ENCODE assay signal across 1 cellular context in the genomic region with DNA sequence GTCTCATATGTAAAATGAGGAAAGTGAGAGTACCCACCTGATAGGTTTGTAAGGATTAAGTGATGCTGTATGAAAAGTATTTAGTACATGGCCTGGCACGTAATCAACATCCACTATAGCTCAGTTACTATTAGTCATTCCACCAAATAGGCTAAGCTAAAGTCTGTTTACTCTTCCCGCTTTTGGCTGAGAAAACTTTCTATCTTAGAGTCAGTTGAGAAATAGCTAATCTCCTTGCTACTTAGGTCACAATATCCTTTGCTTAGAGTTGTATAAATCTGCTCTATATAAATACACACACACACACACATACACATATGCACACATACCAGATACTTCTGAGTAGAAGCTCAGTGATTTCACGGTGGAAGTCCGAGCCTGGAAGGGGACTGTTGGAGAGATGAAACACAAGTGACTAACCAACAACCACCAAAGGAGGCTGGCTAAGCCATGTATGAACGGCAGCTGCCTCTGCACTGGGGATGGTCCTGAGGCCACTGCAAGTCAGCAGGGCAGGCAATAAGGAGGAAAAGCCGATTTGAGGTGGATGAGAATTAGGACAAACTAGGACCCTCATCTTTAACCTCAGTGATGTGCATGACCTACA.
TF ChIP-seq lines count a peak whose summit lies in the region.

No MANE protein-coding gene starts in this region.

TF ChIP-seq in SK-N-SH, 30 proteins besides CTCF, POLR2A, EP300 and RAD21:
- no peak for TF ChIP-seq MEF2A (IDR thresholded peaks at IDR 0.05; ENCODE audit: borderline replicate concordance, low read depth)
- TF ChIP-seq, protein P1, sequence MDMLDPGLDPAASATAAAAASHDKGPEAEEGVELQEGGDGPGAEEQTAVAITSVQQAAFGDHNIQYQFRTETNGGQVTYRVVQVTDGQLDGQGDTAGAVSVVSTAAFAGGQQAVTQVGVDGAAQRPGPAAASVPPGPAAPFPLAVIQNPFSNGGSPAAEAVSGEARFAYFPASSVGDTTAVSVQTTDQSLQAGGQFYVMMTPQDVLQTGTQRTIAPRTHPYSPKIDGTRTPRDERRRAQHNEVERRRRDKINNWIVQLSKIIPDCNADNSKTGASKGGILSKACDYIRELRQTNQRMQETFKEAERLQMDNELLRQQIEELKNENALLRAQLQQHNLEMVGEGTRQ (IDR thresholded peaks at IDR 0.05; ENCODE audit: borderline replicate concordance, low read depth, low read length) = no peak
- no peak for TF ChIP-seq TCF12 (IDR thresholded peaks at IDR 0.05)
- TF ChIP-seq, protein P2, sequence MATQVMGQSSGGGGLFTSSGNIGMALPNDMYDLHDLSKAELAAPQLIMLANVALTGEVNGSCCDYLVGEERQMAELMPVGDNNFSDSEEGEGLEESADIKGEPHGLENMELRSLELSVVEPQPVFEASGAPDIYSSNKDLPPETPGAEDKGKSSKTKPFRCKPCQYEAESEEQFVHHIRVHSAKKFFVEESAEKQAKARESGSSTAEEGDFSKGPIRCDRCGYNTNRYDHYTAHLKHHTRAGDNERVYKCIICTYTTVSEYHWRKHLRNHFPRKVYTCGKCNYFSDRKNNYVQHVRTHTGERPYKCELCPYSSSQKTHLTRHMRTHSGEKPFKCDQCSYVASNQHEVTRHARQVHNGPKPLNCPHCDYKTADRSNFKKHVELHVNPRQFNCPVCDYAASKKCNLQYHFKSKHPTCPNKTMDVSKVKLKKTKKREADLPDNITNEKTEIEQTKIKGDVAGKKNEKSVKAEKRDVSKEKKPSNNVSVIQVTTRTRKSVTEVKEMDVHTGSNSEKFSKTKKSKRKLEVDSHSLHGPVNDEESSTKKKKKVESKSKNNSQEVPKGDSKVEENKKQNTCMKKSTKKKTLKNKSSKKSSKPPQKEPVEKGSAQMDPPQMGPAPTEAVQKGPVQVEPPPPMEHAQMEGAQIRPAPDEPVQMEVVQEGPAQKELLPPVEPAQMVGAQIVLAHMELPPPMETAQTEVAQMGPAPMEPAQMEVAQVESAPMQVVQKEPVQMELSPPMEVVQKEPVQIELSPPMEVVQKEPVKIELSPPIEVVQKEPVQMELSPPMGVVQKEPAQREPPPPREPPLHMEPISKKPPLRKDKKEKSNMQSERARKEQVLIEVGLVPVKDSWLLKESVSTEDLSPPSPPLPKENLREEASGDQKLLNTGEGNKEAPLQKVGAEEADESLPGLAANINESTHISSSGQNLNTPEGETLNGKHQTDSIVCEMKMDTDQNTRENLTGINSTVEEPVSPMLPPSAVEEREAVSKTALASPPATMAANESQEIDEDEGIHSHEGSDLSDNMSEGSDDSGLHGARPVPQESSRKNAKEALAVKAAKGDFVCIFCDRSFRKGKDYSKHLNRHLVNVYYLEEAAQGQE (IDR thresholded peaks at IDR 0.05; ENCODE audit: low read depth, low read length) = no peak
- TF ChIP-seq RXRA (IDR thresholded peaks at IDR 0.05; ENCODE audit: borderline replicate concordance, low read depth) = no peak
- no peak for TF ChIP-seq GATA2 (CRISPR knock-in tag; IDR thresholded peaks at IDR 0.05)
- TF ChIP-seq NFIC (IDR thresholded peaks at IDR 0.05; ENCODE audit: borderline replicate concordance) = no peak
- no peak for TF ChIP-seq YY1 (IDR thresholded peaks at IDR 0.05; ENCODE audit: low read depth)
- no peak for TF ChIP-seq GABPA (IDR thresholded peaks at IDR 0.05; ENCODE audit: low read depth)
- TF ChIP-seq JUND (IDR thresholded peaks at IDR 0.05) = no peak
- no peak for TF ChIP-seq ZBTB33 (IDR thresholded peaks at IDR 0.05; ENCODE audit: borderline replicate concordance, low read depth)
- no peak for TF ChIP-seq TAF1 (IDR thresholded peaks at IDR 0.05; ENCODE audit: borderline replicate concordance, low read depth, low read length)
- TF ChIP-seq, protein P3, sequence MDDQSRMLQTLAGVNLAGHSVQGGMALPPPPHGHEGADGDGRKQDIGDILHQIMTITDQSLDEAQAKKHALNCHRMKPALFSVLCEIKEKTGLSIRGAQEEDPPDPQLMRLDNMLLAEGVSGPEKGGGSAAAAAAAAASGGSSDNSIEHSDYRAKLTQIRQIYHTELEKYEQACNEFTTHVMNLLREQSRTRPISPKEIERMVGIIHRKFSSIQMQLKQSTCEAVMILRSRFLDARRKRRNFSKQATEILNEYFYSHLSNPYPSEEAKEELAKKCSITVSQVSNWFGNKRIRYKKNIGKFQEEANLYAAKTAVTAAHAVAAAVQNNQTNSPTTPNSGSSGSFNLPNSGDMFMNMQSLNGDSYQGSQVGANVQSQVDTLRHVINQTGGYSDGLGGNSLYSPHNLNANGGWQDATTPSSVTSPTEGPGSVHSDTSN (IDR thresholded peaks at IDR 0.05) = no peak
- no peak for TF ChIP-seq TEAD4 (IDR thresholded peaks at IDR 0.05; ENCODE audit: borderline replicate concordance, insufficient read depth)
- no peak for TF ChIP-seq NRF1 (IDR thresholded peaks at IDR 0.05; ENCODE audit: low read depth, low read length)
- TF ChIP-seq, protein P4, sequence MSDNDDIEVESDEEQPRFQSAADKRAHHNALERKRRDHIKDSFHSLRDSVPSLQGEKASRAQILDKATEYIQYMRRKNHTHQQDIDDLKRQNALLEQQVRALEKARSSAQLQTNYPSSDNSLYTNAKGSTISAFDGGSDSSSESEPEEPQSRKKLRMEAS (IDR thresholded peaks at IDR 0.05; ENCODE audit: low read depth) = no peak
- no peak for TF ChIP-seq MXI1 (IDR thresholded peaks at IDR 0.05; ENCODE audit: low read depth, low read length)
- TF ChIP-seq SMC3 (IDR thresholded peaks at IDR 0.05; ENCODE audit: low read depth, low read length) = no peak
- no peak for TF ChIP-seq EZH2phosphoT487 (IDR thresholded peaks at IDR 0.05; ENCODE audit: borderline replicate concordance, low read depth)
